ENCODE assay signal across 17 cellular contexts in genomic region chr4:2250003-2250763, GRCh38. TPM values are rescaled to one million over a fixed set of nuclear protein-coding genes. Genes with fewer than 3 reads are reported as not detected.
DNase-seq lines count a peak whose midpoint lies in the region; FAIRE-seq and TF ChIP-seq lines count a peak whose summit lies in the region.
"Had no signal": no experiment of that assay in that cellular context is flagged by ENCODE, and none has a peak within 500 bp of the region (broad histone marks: within the 10 kb centered on the region; RNA-seq: fewer than 3 reads in every experiment).

No MANE protein-coding gene starts in this region.

- no peak overlapping the region for H3K4me3 Mint-ChIP-seq in activated naive CD4-positive, alpha-beta T cell treated with anti-CD3 and anti-CD28 coated beads, Interleukin-2, amount 10 ng/mL, durations not matched to agents 7 days and 5 days
- H3K4me3 Mint-ChIP-seq: stimulated activated naive CD8-positive, alpha-beta T cell treated with anti-CD3 and anti-CD28 coated beads, Interleukin-15, amount 100 ng/mL, for 72 hours; T-helper 17 cell had no signal

- FAIRE-seq in GM12891 (lab: Jason Lieb, UNC), result no peak

- peaks cover 2% of the 10 kb centered on the region for H3K36me3 Mint-ChIP-seq in activated naive CD4-positive, alpha-beta T cell treated with anti-CD3 and anti-CD28 coated beads, Interleukin-2, amount 10 ng/mL, durations not matched to agents 7 days and 5 days

- CTCF ChIA-PET in activated naive CD4-positive, alpha-beta T cell treated with anti-CD3 and anti-CD28 coated beads, Interleukin-2, amount 10 ng/mL, durations not matched to agents 7 days and 5 days (lab: Charles Lee), result no interaction called here

- H3K4me3 ChIP-seq in prostate gland, result no peak overlapping the region

- no peaks in the 10 kb centered on the region for H3K27me3 Mint-ChIP-seq in activated naive CD4-positive, alpha-beta T cell treated with anti-CD3 and anti-CD28 coated beads, Interleukin-2, amount 10 ng/mL, durations not matched to agents 7 days and 5 days
- H3K27me3 Mint-ChIP-seq: stimulated activated naive CD8-positive, alpha-beta T cell treated with anti-CD3 and anti-CD28 coated beads, Interleukin-15, amount 100 ng/mL, for 72 hours; T-helper 17 cell had no signal

- no peaks in the 10 kb centered on the region for H3K27me3 ChIP-seq in prostate gland (replicated peaks; ENCODE audit: insufficient read depth)

- peak; percentile 1 for DNase-seq in activated naive CD4-positive, alpha-beta T cell treated with Interleukin-2 at 50 U/mL for 16 hours
- DNase-seq in activated naive CD4-positive, alpha-beta T cell treated with anti-CD3 and anti-CD28 coated beads, Interleukin-2, amount 10 ng/mL, durations not matched to agents 7 days and 5 days, result no peak
- DNase-seq in GM12891 (ENCODE audit: insufficient read length, low spot score) (peak; percentile 6), prostate gland (ENCODE audit: low spot score) (peak; percentile 3), NCI-H82 (lab: John Stamatoyannopoulos, UW) (no peak), NCI-H2107 (lab: John Stamatoyannopoulos, UW) (no peak), EL (no peak)
- DNase-seq: activated T-cell treated with anti-CD3 and anti-CD28 coated beads, Interleukin-2, amount 50 U/mL, for 1 hour; anterior cingulate cortex; erythroblast; GDM1; Right ventricle myocardium superior had no signal

- WGBS in prostate gland, result 87% methylated on average over 31 of the region's 31 CpGs

- peak overlapping the region; percentile 19 for H3K27ac ChIP-seq in cingulate gyrus (ENCODE audit: low read depth, low read length)
- H3K27ac ChIP-seq in prostate gland, result no peak overlapping the region
- H3K27ac ChIP-seq: parathyroid adenoma had no signal

- peaks cover 2% of the 10 kb centered on the region for H3K4me1 ChIP-seq in prostate gland (replicated peaks)
- H3K4me1 ChIP-seq: Caco-2, parathyroid adenoma had no signal

- TF ChIP-seq POLR2A in GM12891 (IDR thresholded peaks at IDR 0.05; ENCODE audit: low read depth, low read length), result no peak
- no peak for TF ChIP-seq POLR2A in prostate gland (IDR thresholded peaks at IDR 0.05)

- no peaks in the 10 kb centered on the region for H3K9me3 ChIP-seq in prostate gland
- H3K9me3 ChIP-seq: Caco-2 had no signal

- intact Hi-C loops in prostate gland (cut with DNase I), result no loop called here

- peaks cover 10 to 14% of the 10 kb centered on the region in 2 donors for H3K36me3 ChIP-seq in prostate gland

- no peak overlapping the region for H3K27ac Mint-ChIP-seq in activated naive CD4-positive, alpha-beta T cell treated with anti-CD3 and anti-CD28 coated beads, Interleukin-2, amount 10 ng/mL, durations not matched to agents 7 days and 5 days
- H3K27ac Mint-ChIP-seq: stimulated activated naive CD8-positive, alpha-beta T cell treated with anti-CD3 and anti-CD28 coated beads, Interleukin-15, amount 100 ng/mL, for 72 hours had no signal

- H3K4me1 Mint-ChIP-seq in activated naive CD4-positive, alpha-beta T cell treated with anti-CD3 and anti-CD28 coated beads, Interleukin-2, amount 10 ng/mL, durations not matched to agents 7 days and 5 days, result peaks cover 6% of the 10 kb centered on the region

- TF ChIP-seq CTCF in prostate gland (IDR thresholded peaks at IDR 0.05), result no peak

- H3K9me3 Mint-ChIP-seq in activated naive CD4-positive, alpha-beta T cell treated with anti-CD3 and anti-CD28 coated beads, Interleukin-2, amount 10 ng/mL, durations not matched to agents 7 days and 5 days, result no peaks in the 10 kb centered on the region
- H3K9me3 Mint-ChIP-seq: stimulated activated naive CD8-positive, alpha-beta T cell treated with anti-CD3 and anti-CD28 coated beads, Interleukin-15, amount 100 ng/mL, for 72 hours had no signal

TF ChIP-seq in GM12891, 5 proteins besides CTCF, POLR2A, EP300 and RAD21:
- no peak for TF ChIP-seq POLR2AphosphoS5 (IDR thresholded peaks at IDR 0.05; ENCODE audit: low read depth, low read length)
- TF ChIP-seq TAF1 (IDR thresholded peaks at IDR 0.05; ENCODE audit: low read depth, low read length), result no peak
- no peak for TF ChIP-seq POU2F2 (IDR thresholded peaks at IDR 0.05; ENCODE audit: low read depth, low read length)
- TF ChIP-seq SPI1 (IDR thresholded peaks at IDR 0.05; ENCODE audit: low read depth, low read length), result no peak
- TF ChIP-seq PAX5 (IDR thresholded peaks at IDR 0.05; ENCODE audit: insufficient read depth, low read length, severe bottlenecking), result no peak
TF ChIP-seq in GM12891: peak in this region for 0.

RNA-seq across cellular contexts. Expression of gene HAUS3, which starts 8.3 kb away (rescaled TPM):
- 10.4 TPM for polyA plus RNA-seq in GM12891 (2012; ENCODE audit: low read depth, missing spikeins)
- 10 to 100 TPM; 21.1 to 24.2 TPM for total RNA-seq in prostate gland

RNA-seq across cellular contexts. Expression of gene POLN, which starts 8.3 kb away (rescaled TPM):
- polyA plus RNA-seq in GM12891 (2012; ENCODE audit: low read depth, missing spikeins), result 0.40 TPM
- 10 to 100 TPM in 1 of 2 donors, 1 to 10 TPM in 1; 3.8 to 15.2 TPM for total RNA-seq in prostate gland

RNA-seq across cellular contexts. Expression of gene MXD4, which starts 11.7 kb away (rescaled TPM):
- 14.1 TPM for polyA plus RNA-seq in GM12891 (2012; ENCODE audit: low read depth, missing spikeins)
- 10 to 100 TPM; 63.4 to 81.1 TPM for total RNA-seq in prostate gland

Comparison
In these comparisons a context has a peak if more than half of its experiments do, and no peak if none do; other contexts are left out.
1. DNase-seq: peak in activated naive CD4-positive, alpha-beta T cell treated with Interleukin-2 at 50 U/mL for 16 hours (single experiment), GM12891 (single experiment) and prostate gland (single experiment); none in activated naive CD4-positive, alpha-beta T cell treated with anti-CD3 and anti-CD28 coated beads, Interleukin-2, amount 10 ng/mL, durations not matched to agents 7 days and 5 days (single experiment), NCI-H82 (single experiment), NCI-H2107 (single experiment) and EL (single experiment).